In genomic region chr1:243917863-243918565, GRCh38 we compare ENCODE assay signal across 8 cellular contexts.
DNase-seq lines count a peak whose midpoint lies in the region; ATAC-seq and TF ChIP-seq lines count a peak whose summit lies in the region.

No MANE protein-coding gene starts in this region.

- BruUV-seq in Caco-2 (replicated peaks; lab: Mats Ljungman, UMichigan) = no TSS peak

- H3K4me3 Mint-ChIP-seq in Caco-2 (ENCODE audit: unreplicated experiment) = peak overlapping the region; percentile 5
- peak overlapping the region; percentile 78 for H3K4me3 Mint-ChIP-seq in osteocyte (ENCODE audit: unreplicated experiment)

- ATAC-seq in GM19023 (IDR thresholded peaks at IDR 0.05; ENCODE audit: unreplicated experiment) = no peak

- H3K9ac ChIP-seq in fibroblast of lung (ENCODE audit: insufficient read depth, low read length) = peak overlapping the region; percentile 64

- TF ChIP-seq CTCF in Caco-2 (IDR thresholded peaks at IDR 0.05; ENCODE audit: insufficient read depth in 1 of 2, low read depth in 1 of 2, low read length in 1 of 2, severe bottlenecking in 1 of 2, unreplicated experiment in 1 of 2) (no peak), fibroblast of lung (conservative IDR thresholded peaks at IDR 0.05 in 1 of 2, IDR thresholded peaks at IDR 0.05 in 1 of 2; ENCODE audit: low read depth in 1 of 2, low read length in 2 of 2) (no peak), osteocyte (IDR thresholded peaks at IDR 0.05) (no peak)

- no peaks in the 10 kb centered on the region for H3K79me2 ChIP-seq in fibroblast of lung (ENCODE audit: control insufficient read depth, insufficient read depth, low read length)

- POLR2A ChIA-PET in Caco-2 (lab: Charles Lee) (no interaction called here), HEK293T (lab: Yijun Ruan, JAX) (interaction anchor here (0.8 to 1.8 kb wide), 5 partner anchors 9 to 543 kb away, joined by 3 to 6 read pairs (median 5); partner anchors contain the start of gene CATSPERE)

- no peaks in the 10 kb centered on the region for H3K4me1 ChIP-seq in Caco-2
- H3K4me1 ChIP-seq in fibroblast of lung (ENCODE audit: control insufficient read depth, extremely low read depth, insufficient read depth, low read length) = peaks cover 10% of the 10 kb centered on the region

- H3K4me1 Mint-ChIP-seq in Caco-2 (ENCODE audit: low read depth, unreplicated experiment) (no peaks in the 10 kb centered on the region), osteocyte (ENCODE audit: unreplicated experiment) (peaks cover 36% of the 10 kb centered on the region)

- H4K20me1 ChIP-seq in fibroblast of lung (ENCODE audit: control insufficient read depth, extremely low read depth, insufficient read depth, low read length) = no peaks in the 10 kb centered on the region

- no peak for DNase-seq in Caco-2
- peak; percentile 49 for DNase-seq in RPMI7951 (ENCODE audit: low read depth)
- peak; percentile 28 to 37 for DNase-seq in fibroblast of lung (ENCODE audit: low read depth in 2 of 2)
- no peak for DNase-seq in osteocyte (ENCODE audit: extremely low spot score, unreplicated experiment)
- no peak for DNase-seq in OCI-M1 (lab: John Stamatoyannopoulos, UW)
- DNase-seq in HEK293T (ENCODE audit: extremely low spot score) = no peak
- DNase-seq in effector CD8-positive, alpha-beta T cell (lab: John Stamatoyannopoulos, UW) = no peak

- no peaks in the 10 kb centered on the region for H3K9me3 ChIP-seq in Caco-2
- no peaks in the 10 kb centered on the region for H3K9me3 ChIP-seq in fibroblast of lung (ENCODE audit: control insufficient read depth, insufficient read depth, low read depth, low read length)

- H3K4me3 ChIP-seq in Caco-2 (ENCODE audit: low read depth, low read length) (no peak overlapping the region), fibroblast of lung (replicated peaks in 1 of 4; ENCODE audit: control extremely low read depth in 1 of 4, insufficient read depth in 1 of 4, low read depth in 3 of 4, low read length in 4 of 4) (peak overlapping the region; percentile 40 to 73 (median 66))

- H3K27ac ChIP-seq in fibroblast of lung (ENCODE audit: insufficient read depth, low read length) = peak overlapping the region; percentile 85

- H3K36me3 ChIP-seq in Caco-2 (ENCODE audit: control insufficient read depth, insufficient read depth, low read length) = no peaks in the 10 kb centered on the region
- H3K36me3 ChIP-seq in fibroblast of lung (ENCODE audit: control insufficient read depth, insufficient read depth, low read length) = no peaks in the 10 kb centered on the region

- H3K27me3 ChIP-seq in Caco-2 (replicated peaks; ENCODE audit: control insufficient read depth, insufficient read depth, low read length) (no peaks in the 10 kb centered on the region), fibroblast of lung (ENCODE audit: control insufficient read depth, insufficient read depth, low read length) (no peaks in the 10 kb centered on the region)

- H3K27ac Mint-ChIP-seq in Caco-2 (ENCODE audit: unreplicated experiment) (no peak overlapping the region), osteocyte (ENCODE audit: unreplicated experiment) (peak overlapping the region; percentile 63)

- H3K4me2 ChIP-seq in fibroblast of lung (ENCODE audit: extremely low read depth, insufficient read depth, low read length) = peak overlapping the region; percentile 98

- peak overlapping the region; percentile 88 for H2AFZ ChIP-seq in fibroblast of lung (ENCODE audit: low read length)

- H3K9me3 Mint-ChIP-seq in Caco-2 (ENCODE audit: unreplicated experiment) (peaks cover 6% of the 10 kb centered on the region), osteocyte (ENCODE audit: unreplicated experiment) (no peaks in the 10 kb centered on the region)

- CTCF ChIA-PET in Caco-2 (lab: Charles Lee) (no interaction called here), HEK293T (lab: Yijun Ruan, JAX) (interaction anchor here (1.1 kb wide), 2 partner anchors 9 to 11 kb away, joined by 3 read pairs; no protein-coding TSS in a partner anchor)

- intact Hi-C loops in Caco-2 (cut with micrococcal nuclease; ENCODE audit: unreplicated experiment) = no loop called here

- H3K27me3 Mint-ChIP-seq in Caco-2 (ENCODE audit: insufficient read depth, unreplicated experiment) (peaks cover 2% of the 10 kb centered on the region), osteocyte (ENCODE audit: unreplicated experiment) (no peaks in the 10 kb centered on the region)

- H3K36me3 Mint-ChIP-seq in Caco-2 (ENCODE audit: insufficient read depth, unreplicated experiment) = no peaks in the 10 kb centered on the region
- no peaks in the 10 kb centered on the region for H3K36me3 Mint-ChIP-seq in osteocyte (ENCODE audit: unreplicated experiment)

TF ChIP-seq in HEK293T, 16 proteins besides CTCF, POLR2A, EP300 and RAD21:
- no peak for TF ChIP-seq ZNF384 (IDR thresholded peaks at IDR 0.05)
- TF ChIP-seq SP1 (IDR thresholded peaks at IDR 0.05) = no peak

Comparison
In these comparisons a context has a peak if more than half of its experiments do, and no peak if none do; other contexts are left out.
1. DNase-seq: peak in RPMI7951 (single experiment) and fibroblast of lung (2 of 2); none in Caco-2 (0 of 2), osteocyte (single experiment), OCI-M1 (single experiment), HEK293T (single experiment) and effector CD8-positive, alpha-beta T cell (single experiment).